10 cellular contexts compared by ENCODE assay signal in the genomic region with DNA sequence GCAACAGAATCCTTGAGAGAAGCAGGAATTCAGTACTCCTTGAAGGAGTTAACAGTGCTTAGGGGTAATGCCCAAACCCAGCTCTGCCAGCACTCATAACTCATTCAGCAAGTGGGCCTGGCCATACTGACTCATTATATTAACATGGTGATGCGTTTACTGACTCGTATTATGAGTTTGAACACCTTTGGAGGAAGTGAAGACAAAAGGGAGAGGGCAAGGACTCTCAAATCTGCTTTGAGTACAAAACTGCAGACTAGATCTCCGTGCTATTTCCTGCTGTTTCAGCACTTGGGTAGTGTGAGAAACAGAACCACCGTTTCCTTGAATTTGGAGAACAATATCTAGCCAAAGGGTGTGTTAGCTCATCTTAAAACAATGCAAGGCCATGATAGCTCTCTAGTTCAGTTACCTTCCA. TPM values are rescaled to one million over a fixed set of nuclear protein-coding genes. Genes with fewer than 3 reads are reported as not detected.
DNase-seq lines count a peak whose midpoint lies in the region; ATAC-seq and TF ChIP-seq lines count a peak whose summit lies in the region.
"Had no signal": no experiment of that assay in that cellular context is flagged by ENCODE, and none has a peak within 500 bp of the region (broad histone marks: within the 10 kb centered on the region; RNA-seq: fewer than 3 reads in every experiment).

No MANE protein-coding gene starts in this region.

- TF ChIP-seq CTCF in endothelial cell (IDR thresholded peaks at IDR 0.05; ENCODE audit: unreplicated experiment): no peak

- no peaks in the 10 kb centered on the region for H3K9me3 Mint-ChIP-seq in endothelial cell (ENCODE audit: unreplicated experiment)

- no peaks in the 10 kb centered on the region for H3K36me3 Mint-ChIP-seq in endothelial cell (ENCODE audit: low read depth, unreplicated experiment)
- H3K36me3 Mint-ChIP-seq: CD14-positive monocyte had no signal

- in situ Hi-C loops in Caki2 (cut with HindIII; ENCODE audit: low pct_unique_long_range_greater_than_20kb, low sequenced_read_pairs): no loop called here

- ATAC-seq in GM21367 (IDR thresholded peaks at IDR 0.05; ENCODE audit: unreplicated experiment) (peak; percentile 77), HG03432 (IDR thresholded peaks at IDR 0.05; ENCODE audit: unreplicated experiment) (peak; percentile 66)
- ATAC-seq: left ventricle myocardium superior had no signal

- H3K27me3 Mint-ChIP-seq in endothelial cell (ENCODE audit: unreplicated experiment): peaks cover 6% of the 10 kb centered on the region

- peak overlapping the region; percentile 72 for H3K27ac Mint-ChIP-seq in endothelial cell (ENCODE audit: unreplicated experiment)
- H3K27ac Mint-ChIP-seq: CD14-positive monocyte had no signal

- DNase-seq in Caki2 (ENCODE audit: low read depth) (peak; percentile 55), endothelial cell (ENCODE audit: low spot score) (no peak), NCI-H187 treated with DMSO at 0.1 percent for 48 hours (lab: John Stamatoyannopoulos, UW) (no peak), NCI-H82 treated with DMSO at 0.1 percent for 48 hours (lab: John Stamatoyannopoulos, UW; ENCODE audit: unreplicated experiment) (no peak), NCI-H128 (lab: John Stamatoyannopoulos, UW; ENCODE audit: unreplicated experiment) (no peak), NCI-H524 treated with DMSO at 0.1 percent for 48 hours (lab: John Stamatoyannopoulos, UW) (no peak)
- DNase-seq: left ventricle myocardium superior had no signal

- H3K4me3 Mint-ChIP-seq in endothelial cell (ENCODE audit: unreplicated experiment): no peak overlapping the region
- H3K4me3 Mint-ChIP-seq: CD14-positive monocyte had no signal

- peaks cover 22% of the 10 kb centered on the region for H3K4me1 Mint-ChIP-seq in endothelial cell (ENCODE audit: unreplicated experiment)
- H3K4me1 Mint-ChIP-seq: CD14-positive monocyte had no signal

RNA-seq across cellular contexts. Expression of gene SLC16A9, which starts 30.8 kb away (rescaled TPM):
- total RNA-seq in Caki2 (2014; rRNA removed; shearing (Covaris generic); ENCODE audit: low replicate concordance): 4.9 and 8.9 TPM in 2 replicates
- total RNA-seq in endothelial cell (ENCODE audit: unreplicated experiment): 3.8 TPM
